9 cellular contexts compared by ENCODE assay signal in the genomic region with DNA sequence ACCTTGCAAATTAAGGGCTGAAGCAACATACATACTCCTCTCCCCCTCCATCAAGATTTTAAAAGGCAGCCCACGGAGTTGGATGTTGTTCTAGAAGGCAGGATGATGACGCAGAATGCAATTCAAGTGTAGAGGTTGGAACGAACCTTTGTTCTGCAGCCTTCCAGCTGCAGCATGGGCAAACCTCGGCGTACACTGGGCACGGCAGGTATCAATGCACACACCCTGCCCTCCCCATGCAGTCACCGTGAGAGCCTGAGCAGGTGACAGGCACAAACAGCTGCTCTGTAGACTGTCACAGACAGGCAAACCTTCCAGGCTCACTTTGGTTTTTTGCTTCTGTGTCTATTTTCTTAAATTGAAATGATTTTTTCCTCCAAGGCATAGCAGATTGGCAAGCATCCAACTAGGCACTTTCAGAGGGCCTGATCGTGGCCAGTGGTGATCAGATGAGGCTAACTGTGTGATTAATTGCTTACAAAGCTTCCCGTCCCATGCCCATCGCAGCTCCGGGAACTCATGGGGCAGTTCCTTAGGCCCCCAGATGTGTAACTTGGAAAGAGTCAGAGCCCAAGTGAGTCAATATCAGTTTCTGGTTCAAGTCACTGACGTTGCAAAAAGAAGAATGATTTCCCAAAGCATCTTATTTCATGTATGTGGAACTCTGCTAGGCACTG.
DNase-seq lines count a peak whose midpoint lies in the region; ATAC-seq lines count a peak whose summit lies in the region.
"Had no signal": no experiment of that assay in that cellular context is flagged by ENCODE, and none has a peak within 500 bp of the region (broad histone marks: within the 10 kb centered on the region; RNA-seq: fewer than 3 reads in every experiment).

No MANE protein-coding gene starts in this region.

- peaks cover 78% of the 10 kb centered on the region for H3K4me1 Mint-ChIP-seq in activated naive CD8-positive, alpha-beta T cell treated with anti-CD3 and anti-CD28 coated beads, Interleukin-2, amount 10 ng/mL, durations not matched to agents 7 days and 5 days

- peak; percentile 8 for ATAC-seq in activated naive CD8-positive, alpha-beta T cell treated with anti-CD3 and anti-CD28 coated beads, Interleukin-2, amount 10 ng/mL, durations not matched to agents 7 days and 5 days (ENCODE audit: low read depth)
- ATAC-seq in HG03469 (IDR thresholded peaks at IDR 0.05; ENCODE audit: unreplicated experiment) = no peak
- ATAC-seq in GM21825 (IDR thresholded peaks at IDR 0.05; ENCODE audit: unreplicated experiment) = no peak
- ATAC-seq: HCT116 had no signal

- H3K27me3 Mint-ChIP-seq in activated naive CD8-positive, alpha-beta T cell treated with anti-CD3 and anti-CD28 coated beads, Interleukin-2, amount 10 ng/mL, durations not matched to agents 7 days and 5 days = no peaks in the 10 kb centered on the region

- POLR2A ChIA-PET in activated naive CD8-positive, alpha-beta T cell treated with anti-CD3 and anti-CD28 coated beads, Interleukin-2, amount 10 ng/mL, durations not matched to agents 7 days and 5 days (lab: Charles Lee) = interaction anchor here (0.8 kb wide), 1 partner anchor 282 kb away, joined by 6 read pairs; no protein-coding TSS in a partner anchor

- peaks cover 7% of the 10 kb centered on the region for H3K36me3 Mint-ChIP-seq in activated naive CD8-positive, alpha-beta T cell treated with anti-CD3 and anti-CD28 coated beads, Interleukin-2, amount 10 ng/mL, durations not matched to agents 7 days and 5 days

- H3K4me3 Mint-ChIP-seq in activated naive CD8-positive, alpha-beta T cell treated with anti-CD3 and anti-CD28 coated beads, Interleukin-2, amount 10 ng/mL, durations not matched to agents 7 days and 5 days = peak overlapping the region; percentile 85

- DNase-seq in COLO668 (lab: John Stamatoyannopoulos, UW; ENCODE audit: unreplicated experiment) = peak; percentile 90
- peak; percentile 40 for DNase-seq in NCI-H1436 treated with DMSO at 0.1 percent for 48 hours (lab: John Stamatoyannopoulos, UW)
- peak; percentile 37 for DNase-seq in activated naive CD8-positive, alpha-beta T cell treated with anti-CD3 and anti-CD28 coated beads, Interleukin-2, amount 10 ng/mL, durations not matched to agents 7 days and 5 days
- peak; percentile 25 for DNase-seq in kidney tubule cell (ENCODE audit: low spot score)
- no peak for DNase-seq in HK-2 (ENCODE audit: unreplicated experiment)
- no peak for DNase-seq in H4 (ENCODE audit: low spot score)

- no peaks in the 10 kb centered on the region for H3K9me3 Mint-ChIP-seq in activated naive CD8-positive, alpha-beta T cell treated with anti-CD3 and anti-CD28 coated beads, Interleukin-2, amount 10 ng/mL, durations not matched to agents 7 days and 5 days

- peak overlapping the region; percentile 95 for H3K27ac Mint-ChIP-seq in activated naive CD8-positive, alpha-beta T cell treated with anti-CD3 and anti-CD28 coated beads, Interleukin-2, amount 10 ng/mL, durations not matched to agents 7 days and 5 days

Comparison
In these comparisons a context has a peak if more than half of its experiments do, and no peak if none do; other contexts are left out.
1. DNase-seq: peak in COLO668 (single experiment), NCI-H1436 treated with DMSO at 0.1 percent for 48 hours (single experiment), activated naive CD8-positive, alpha-beta T cell treated with anti-CD3 and anti-CD28 coated beads, Interleukin-2, amount 10 ng/mL, durations not matched to agents 7 days and 5 days (single experiment) and kidney tubule cell (single experiment); none in HK-2 (single experiment) and H4 (single experiment).